Comparison of ENCODE assay signal across 1 cellular context in genomic region chr2:73233932-73234832, GRCh38.
TF ChIP-seq lines count a peak whose summit lies in the region.

TSS of gene CCT7 (plus strand) at chr2:73234308. CDS start at chr2:73234379, 71 bp downstream.

TF ChIP-seq in HepG2, 621 proteins besides CTCF, POLR2A, EP300 and RAD21 (continued from another document and continues in another):
- no peak; the same call in 1 of the 2 replicates for TF ChIP-seq ZNF646 (CRISPR knock-in tag; IDR thresholded peaks at IDR 0.05)
- no peak for TF ChIP-seq CEBPZ (IDR thresholded peaks at IDR 0.05; ENCODE audit: low read length)
- no peak for TF ChIP-seq KDM1A (CRISPR knock-in tag; IDR thresholded peaks at IDR 0.05)
- peak; percentile 94; the same call in 1 of the 2 replicates for TF ChIP-seq ZNF350 (CRISPR knock-in tag; IDR thresholded peaks at IDR 0.05; ENCODE audit: borderline replicate concordance, low read depth)
- TF ChIP-seq ZNF710 (CRISPR knock-in tag; IDR thresholded peaks at IDR 0.05; ENCODE audit: borderline replicate concordance): no peak; the same call in 1 of the 2 replicates
- TF ChIP-seq ZBTB49 (CRISPR knock-in tag; IDR thresholded peaks at IDR 0.05; ENCODE audit: borderline replicate concordance): no peak
- peak; percentile 83 for TF ChIP-seq HDAC1 (CRISPR knock-in tag; IDR thresholded peaks at IDR 0.05)
- TF ChIP-seq ZNF530 (CRISPR knock-in tag; IDR thresholded peaks at IDR 0.05; ENCODE audit: low read depth): no peak
- peak; percentile 85 for TF ChIP-seq ZNF274 (CRISPR knock-in tag; IDR thresholded peaks at IDR 0.05)
- peak; percentile 92 for TF ChIP-seq ISL2 (CRISPR knock-in tag; IDR thresholded peaks at IDR 0.05)
- TF ChIP-seq ZNF891 (CRISPR knock-in tag; IDR thresholded peaks at IDR 0.05): peak; percentile 79; the same call in 1 of the 2 replicates
- peak; percentile 75; the same call in 1 of the 2 replicates for TF ChIP-seq GLI4 (CRISPR knock-in tag; IDR thresholded peaks at IDR 0.05; ENCODE audit: borderline replicate concordance)
- peak; percentile 90; the same call in 1 of the 2 replicates for TF ChIP-seq ZNF431 (CRISPR knock-in tag; IDR thresholded peaks at IDR 0.05; ENCODE audit: borderline replicate concordance, low read depth)
- no peak for TF ChIP-seq RERE (CRISPR knock-in tag; IDR thresholded peaks at IDR 0.05; ENCODE audit: low read depth)
- no peak for TF ChIP-seq ZNF30 (CRISPR knock-in tag; IDR thresholded peaks at IDR 0.05)
- peak; percentile 58 for TF ChIP-seq ETV5 (CRISPR knock-in tag; IDR thresholded peaks at IDR 0.05; ENCODE audit: borderline replicate concordance)
- TF ChIP-seq YEATS4 (CRISPR knock-in tag; IDR thresholded peaks at IDR 0.05; ENCODE audit: borderline replicate concordance): peak; percentile 98
- TF ChIP-seq YY1 (IDR thresholded peaks at IDR 0.05; ENCODE audit: insufficient read depth, insufficient replicate concordance, low read depth, low read length): peak; percentile 80
- peak; percentile 3; the same call in 1 of the 2 replicates for TF ChIP-seq ZNF775 (CRISPR knock-in tag; IDR thresholded peaks at IDR 0.05; ENCODE audit: borderline replicate concordance)
- 0 out of 2 replicates have a peak, but pooled peaks have one; percentile 64 for TF ChIP-seq ZSCAN30 (CRISPR knock-in tag; IDR thresholded peaks at IDR 0.05)
- TF ChIP-seq ZBTB3 (CRISPR knock-in tag; IDR thresholded peaks at IDR 0.05; ENCODE audit: borderline replicate concordance, low read depth): peak; percentile 66; the same call in 1 of the 2 replicates
- TF ChIP-seq ATM (IDR thresholded peaks at IDR 0.05; ENCODE audit: borderline replicate concordance): no peak
- TF ChIP-seq ZNF792 (CRISPR knock-in tag; IDR thresholded peaks at IDR 0.05): peak; percentile 42; the same call in 1 of the 2 replicates
- TF ChIP-seq FOXA3 (CRISPR knock-in tag; IDR thresholded peaks at IDR 0.05): peak; percentile 62
- TF ChIP-seq ZNF768 (CRISPR knock-in tag; IDR thresholded peaks at IDR 0.05): peak; percentile 93
- TF ChIP-seq ZNF816 (CRISPR knock-in tag; IDR thresholded peaks at IDR 0.05; ENCODE audit: borderline replicate concordance): no peak
- TF ChIP-seq ZNF18 (CRISPR knock-in tag; IDR thresholded peaks at IDR 0.05; ENCODE audit: insufficient replicate concordance): no peak
- no peak for TF ChIP-seq SETDB1 (CRISPR knock-in tag; IDR thresholded peaks at IDR 0.05; ENCODE audit: borderline replicate concordance)
- 0 out of 2 replicates have a peak, but pooled peaks have one; percentile 82 for TF ChIP-seq FOXO4 (CRISPR knock-in tag; conservative IDR thresholded peaks at IDR 0.05)
- peak; percentile 33; the same call in 1 of the 2 replicates for TF ChIP-seq NR0B2 (CRISPR knock-in tag; IDR thresholded peaks at IDR 0.05)
- peak; percentile 73; the same call in 1 of the 2 replicates for TF ChIP-seq RXRA (CRISPR knock-in tag; IDR thresholded peaks at IDR 0.05)
